22 cellular contexts compared by ENCODE assay signal in genomic region chr4:2407991-2408342, GRCh38. TPM values are rescaled to one million over a fixed set of nuclear protein-coding genes. Genes with fewer than 3 reads are reported as not detected.
"Had no signal": no experiment of that assay in that cellular context is flagged by ENCODE, and none has a peak within 500 bp of the region (broad histone marks: within the 10 kb centered on the region; RNA-seq: fewer than 3 reads in every experiment).

No MANE protein-coding gene starts in this region.

- H3K27ac Mint-ChIP-seq: activated CD4-positive, alpha-beta memory T cell treated with anti-CD3 and anti-CD28 coated beads for 36 hours; activated naive CD8-positive, alpha-beta T cell treated with anti-CD3 and anti-CD28 coated beads for 36 hours; nephron; stimulated activated naive CD8-positive, alpha-beta T cell treated with anti-CD3 and anti-CD28 coated beads, Interleukin-15, Interleukin-2, amounts not matched to agents 100 ng/mL and 50 ng/mL, for 24 hours had no signal

- H3K4me3 ChIP-seq: body of pancreas, coronary artery, gastrocnemius medialis, left lung, sigmoid colon, transverse colon, uterus had no signal

- H3K27me3 ChIP-seq: body of pancreas, gastrocnemius medialis, transverse colon, uterus had no signal

- H3K36me3 ChIP-seq: gastrocnemius medialis, left lung, sigmoid colon, transverse colon, uterus had no signal

- H3K9me3 ChIP-seq: body of pancreas, gastrocnemius medialis, left lung, sigmoid colon, transverse colon, uterus had no signal

- H3K36me3 Mint-ChIP-seq: activated CD4-positive, alpha-beta memory T cell treated with anti-CD3 and anti-CD28 coated beads for 36 hours; activated naive CD8-positive, alpha-beta T cell treated with anti-CD3 and anti-CD28 coated beads for 36 hours had no signal

- H3K4me1 ChIP-seq: uterus had no signal

- H3K4me3 Mint-ChIP-seq: activated CD4-positive, alpha-beta memory T cell treated with anti-CD3 and anti-CD28 coated beads for 36 hours; activated naive CD8-positive, alpha-beta T cell treated with anti-CD3 and anti-CD28 coated beads for 36 hours; nephron; stimulated activated naive CD8-positive, alpha-beta T cell treated with anti-CD3 and anti-CD28 coated beads, Interleukin-15, Interleukin-2, amounts not matched to agents 100 ng/mL and 50 ng/mL, for 24 hours had no signal

- H3K27ac ChIP-seq: body of pancreas, coronary artery, gastrocnemius medialis, left lung, sigmoid colon, transverse colon, uterus, VCaP had no signal

- ATAC-seq: body of pancreas, gastrocnemius medialis, left lung, SK-N-SH treated with all-trans-retinoic acid at 6 μM for 48 hours had no signal

- H3K27me3 Mint-ChIP-seq: activated CD4-positive, alpha-beta memory T cell treated with anti-CD3 and anti-CD28 coated beads for 36 hours; activated naive CD8-positive, alpha-beta T cell treated with anti-CD3 and anti-CD28 coated beads for 36 hours; stimulated activated naive CD8-positive, alpha-beta T cell treated with anti-CD3 and anti-CD28 coated beads, Interleukin-15, Interleukin-2, amounts not matched to agents 100 ng/mL and 50 ng/mL, for 24 hours had no signal

- H3K9me3 Mint-ChIP-seq: activated CD4-positive, alpha-beta memory T cell treated with anti-CD3 and anti-CD28 coated beads for 36 hours; activated naive CD8-positive, alpha-beta T cell treated with anti-CD3 and anti-CD28 coated beads for 36 hours; nephron; stimulated activated naive CD8-positive, alpha-beta T cell treated with anti-CD3 and anti-CD28 coated beads, Interleukin-15, Interleukin-2, amounts not matched to agents 100 ng/mL and 50 ng/mL, for 24 hours had no signal

- DNase-seq: activated CD4-positive, CD25-positive, alpha-beta regulatory T cell treated with anti-CD3 and anti-CD28 coated beads, Interleukin-2, amount 50 U/mL, for 72 hours; activated gamma-delta T cell treated with Interleukin-2 at 50 U/mL for 16 hours; activated T-cell treated with anti-CD3 and anti-CD28 coated beads, Interleukin-2, amount 50 U/mL, for 1 hour; amniotic stem cell; body of pancreas; central memory CD4-positive, alpha-beta T cell; gastrocnemius medialis; left lung; midbrain; sigmoid colon; uterus had no signal

RNA-seq across cellular contexts. Expression of gene CFAP99, which starts 10.8 kb away (rescaled TPM):
- total RNA-seq: activated CD4-positive, alpha-beta memory T cell treated with anti-CD3 and anti-CD28 coated beads for 36 hours; activated naive CD8-positive, alpha-beta T cell treated with anti-CD3 and anti-CD28 coated beads for 36 hours; body of pancreas; gastrocnemius medialis; kidney epithelial cell; lung microvascular endothelial cell; sigmoid colon; T-helper 1 cell treated with Interleukin-12 subunit alpha and Interleukin-12 subunit beta and Interleukin-4 antibody, amounts not matched to agents 30 ng/mL and 1 ng/mL, for 36 hours had no signal
